33 cellular contexts compared by ENCODE assay signal in the genomic region with DNA sequence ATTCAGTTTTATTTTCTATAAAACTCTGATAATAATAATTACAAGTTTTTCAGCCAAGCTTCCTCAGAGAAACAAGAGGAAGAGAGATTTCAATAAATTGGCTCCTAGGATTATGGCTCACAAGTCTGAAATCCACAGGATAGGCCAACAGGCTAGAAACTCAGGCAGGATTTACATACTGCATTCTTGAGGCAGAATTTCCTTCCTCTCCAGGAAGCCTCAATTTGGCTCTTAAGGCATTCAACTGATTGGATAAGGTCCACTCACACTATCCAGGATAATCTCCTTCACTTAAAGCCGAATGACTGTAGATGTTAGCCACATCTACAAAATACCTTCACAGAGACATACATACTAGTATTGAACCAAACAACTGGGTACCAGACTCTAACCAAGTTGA.
"Had no signal": no experiment of that assay in that cellular context is flagged by ENCODE, and none has a peak within 500 bp of the region (broad histone marks: within the 10 kb centered on the region; RNA-seq: fewer than 3 reads in every experiment).

No MANE protein-coding gene starts in this region.

- H3K36me3 Mint-ChIP-seq: activated CD8-positive, alpha-beta memory T cell treated with anti-CD3 and anti-CD28 coated beads, Interleukin-2, amount 10 ng/mL, durations not matched to agents 7 days and 5 days; activated naive CD4-positive, alpha-beta T cell treated with anti-CD3 and anti-CD28 coated beads, Interleukin-2, amount 10 ng/mL, durations not matched to agents 7 days and 5 days; activated naive CD8-positive, alpha-beta T cell; brain had no signal

- DNase-seq: activated CD4-positive, alpha-beta memory T cell treated with anti-CD3 and anti-CD28 coated beads, Interleukin-2, amount 10 ng/mL, durations not matched to agents 7 days and 5 days; activated CD4-positive, alpha-beta T cell treated with anti-CD3 and anti-CD28 coated beads for 1 hour; activated CD4-positive, alpha-beta T cell treated with anti-CD3 and anti-CD28 coated beads for 48 hours; activated CD4-positive, CD25-positive, alpha-beta regulatory T cell; activated CD8-positive, alpha-beta memory T cell treated with anti-CD3 and anti-CD28 coated beads for 24 hours; activated CD8-positive, alpha-beta memory T cell treated with anti-CD3 and anti-CD28 coated beads, Interleukin-2, amount 10 ng/mL, durations not matched to agents 7 days and 5 days; activated CD8-positive, alpha-beta memory T cell treated with anti-CD3 and anti-CD28 coated beads, Interleukin-2, amount 50 U/mL, for 48 hours; activated effector memory CD4-positive, alpha-beta T cell treated with Interleukin-2 at 50 U/mL for 16 hours; activated naive CD4-positive, alpha-beta T cell treated with anti-CD3 and anti-CD28 coated beads, Interleukin-2, amount 10 ng/mL, durations not matched to agents 7 days and 5 days; activated naive CD8-positive, alpha-beta T cell treated with anti-CD3 and anti-CD28 coated beads, Interleukin-2, amount 50 U/mL, for 24 hours; activated T-cell treated with anti-CD3 and anti-CD28 coated beads, Interleukin-2, amount 50 U/mL, for 48 hours; anterior cingulate cortex; central memory CD4-positive, alpha-beta T cell; NCI-H1048; NCI-H1105 treated with DMSO at 0.1 percent for 48 hours; NCI-H1436; NCI-H1694; NCI-H1930; NCI-H2081 treated with DMSO at 0.1 percent for 48 hours; NCI-H226; NCI-H446 treated with DMSO at 0.1 percent for 48 hours; NCI-H524; NCI-H69; NK-92 treated with Interleukin-12 subunit alpha and Interleukin-12 subunit beta, amount 100 ng/mL, for 24 hours; OCI-M1; Right ventricle myocardium superior; SW 1271; T-helper 1 cell; T-helper 2 cell; T-helper 9 cell had no signal

- H3K4me1 Mint-ChIP-seq: activated CD4-positive, alpha-beta memory T cell treated with anti-CD3 and anti-CD28 coated beads, Interleukin-2, amount 10 ng/mL, durations not matched to agents 7 days and 5 days; activated CD8-positive, alpha-beta memory T cell treated with anti-CD3 and anti-CD28 coated beads, Interleukin-2, amount 10 ng/mL, durations not matched to agents 7 days and 5 days; activated naive CD4-positive, alpha-beta T cell treated with anti-CD3 and anti-CD28 coated beads, Interleukin-2, amount 10 ng/mL, durations not matched to agents 7 days and 5 days; activated naive CD8-positive, alpha-beta T cell treated with anti-CD3 and anti-CD28 coated beads, Interleukin-2, amount 50 U/mL, for 24 hours had no signal

- H3K9me3 Mint-ChIP-seq: activated naive CD4-positive, alpha-beta T cell treated with anti-CD3 and anti-CD28 coated beads, Interleukin-2, amount 10 ng/mL, durations not matched to agents 7 days and 5 days; brain had no signal

- H3K27me3 Mint-ChIP-seq: activated CD4-positive, alpha-beta memory T cell treated with anti-CD3 and anti-CD28 coated beads, Interleukin-2, amount 10 ng/mL, durations not matched to agents 7 days and 5 days; activated CD8-positive, alpha-beta memory T cell treated with anti-CD3 and anti-CD28 coated beads, Interleukin-2, amount 10 ng/mL, durations not matched to agents 7 days and 5 days; activated naive CD4-positive, alpha-beta T cell treated with anti-CD3 and anti-CD28 coated beads, Interleukin-2, amount 10 ng/mL, durations not matched to agents 7 days and 5 days; activated naive CD8-positive, alpha-beta T cell; activated naive CD8-positive, alpha-beta T cell treated with anti-CD3 and anti-CD28 coated beads, Interleukin-2, amount 50 U/mL, for 24 hours; brain had no signal

- H3K27ac ChIP-seq: VCaP had no signal

- ATAC-seq: activated CD8-positive, alpha-beta memory T cell treated with anti-CD3 and anti-CD28 coated beads, Interleukin-2, amount 10 ng/mL, durations not matched to agents 7 days and 5 days; activated naive CD8-positive, alpha-beta T cell treated with anti-CD3 and anti-CD28 coated beads, Interleukin-2, amount 50 U/mL, for 24 hours had no signal

- H3K27ac Mint-ChIP-seq: activated CD4-positive, alpha-beta memory T cell treated with anti-CD3 and anti-CD28 coated beads, Interleukin-2, amount 10 ng/mL, durations not matched to agents 7 days and 5 days; activated CD8-positive, alpha-beta memory T cell treated with anti-CD3 and anti-CD28 coated beads, Interleukin-2, amount 10 ng/mL, durations not matched to agents 7 days and 5 days; activated naive CD4-positive, alpha-beta T cell treated with anti-CD3 and anti-CD28 coated beads, Interleukin-2, amount 10 ng/mL, durations not matched to agents 7 days and 5 days; activated naive CD8-positive, alpha-beta T cell; activated naive CD8-positive, alpha-beta T cell treated with anti-CD3 and anti-CD28 coated beads, Interleukin-2, amount 50 U/mL, for 24 hours; brain had no signal

- H3K4me3 Mint-ChIP-seq: activated CD4-positive, alpha-beta memory T cell treated with anti-CD3 and anti-CD28 coated beads, Interleukin-2, amount 10 ng/mL, durations not matched to agents 7 days and 5 days; activated CD8-positive, alpha-beta memory T cell treated with anti-CD3 and anti-CD28 coated beads, Interleukin-2, amount 10 ng/mL, durations not matched to agents 7 days and 5 days; activated naive CD4-positive, alpha-beta T cell treated with anti-CD3 and anti-CD28 coated beads, Interleukin-2, amount 10 ng/mL, durations not matched to agents 7 days and 5 days; activated naive CD8-positive, alpha-beta T cell; activated naive CD8-positive, alpha-beta T cell treated with anti-CD3 and anti-CD28 coated beads, Interleukin-2, amount 50 U/mL, for 24 hours; brain had no signal
